Comparison of ENCODE assay signal across 8 cellular contexts in genomic region chr11:40293655-40294342, GRCh38.
A peak's percentile ranks its signal among the peaks of the same experiment; 100 is the strongest.
DNase-seq lines count a peak whose midpoint lies in the region; ATAC-seq and TF ChIP-seq lines count a peak whose summit lies in the region.

No MANE protein-coding gene starts in this region.

- no peaks in the 10 kb centered on the region for H3K9me3 Mint-ChIP-seq in activated CD8-positive, alpha-beta T cell treated with anti-CD3 and anti-CD28 coated beads, Interleukin-2, amount 10 ng/mL, durations not matched to agents 7 days and 5 days (ENCODE audit: insufficient read depth)
- peaks cover 0 to 14% (median 5%) of the 10 kb centered on the region in 7 donors for H3K9me3 Mint-ChIP-seq in naive B cell

- WGBS in upper lobe of left lung, 2 donors = 1 to 2% methylated on average over 25 to 27 of the region's 27 CpGs

- CTCF ChIA-PET in activated CD8-positive, alpha-beta T cell treated with anti-CD3 and anti-CD28 coated beads, Interleukin-2, amount 10 ng/mL, durations not matched to agents 7 days and 5 days (lab: Charles Lee) = interaction anchor here (0.6 to 1.7 kb wide), 5 partner anchors 10 to 939 kb away, joined by 3 to 6 read pairs (median 4); no protein-coding TSS in a partner anchor

- TF ChIP-seq CTCF in fibroblast of pulmonary artery (IDR thresholded peaks at IDR 0.05; ENCODE audit: low read length, missing control alignments) = peak; percentile 97
- TF ChIP-seq CTCF in upper lobe of left lung (IDR thresholded peaks at IDR 0.05) = peak; percentile 72 to 89 (median 82)

- H3K27ac ChIP-seq in upper lobe of left lung = peak overlapping the region; percentile 40 to 75 (median 58)

- H3K27ac Mint-ChIP-seq in activated CD8-positive, alpha-beta T cell treated with anti-CD3 and anti-CD28 coated beads, Interleukin-2, amount 10 ng/mL, durations not matched to agents 7 days and 5 days = no peak overlapping the region
- H3K27ac Mint-ChIP-seq in naive B cell = no peak overlapping the region

- H3K36me3 Mint-ChIP-seq in activated CD8-positive, alpha-beta T cell treated with anti-CD3 and anti-CD28 coated beads, Interleukin-2, amount 10 ng/mL, durations not matched to agents 7 days and 5 days (ENCODE audit: low read depth) = no peaks in the 10 kb centered on the region
- peaks cover 0 to 9% of the 10 kb centered on the region in 2 donors for H3K36me3 Mint-ChIP-seq in naive B cell

- no peaks in the 10 kb centered on the region for H3K36me3 ChIP-seq in upper lobe of left lung

- H3K9me3 ChIP-seq in upper lobe of left lung = no peaks in the 10 kb centered on the region

- H3K4me1 ChIP-seq in upper lobe of left lung = peaks cover 5 to 17% (median 11%) of the 10 kb centered on the region in 4 donors

- no peaks in the 10 kb centered on the region for H3K27me3 ChIP-seq in upper lobe of left lung

- H3K4me3 ChIP-seq in fibroblast of pulmonary artery (replicated peaks; ENCODE audit: low read depth, low read length) (peak overlapping the region; percentile 69), upper lobe of left lung (peak overlapping the region; percentile 40 to 69 (median 56))

- peak; percentile 45 for DNase-seq in CMK (ENCODE audit: low read depth)
- DNase-seq in NCI-H2227 (lab: John Stamatoyannopoulos, UW; ENCODE audit: unreplicated experiment) = peak; percentile 95
- peak; percentile 42 for DNase-seq in activated CD8-positive, alpha-beta T cell treated with anti-CD3 and anti-CD28 coated beads, Interleukin-2, amount 10 ng/mL, durations not matched to agents 7 days and 5 days
- peak; percentile 92 for DNase-seq in fibroblast of pulmonary artery (ENCODE audit: low read depth)
- DNase-seq in naive B cell = no peak
- DNase-seq in upper lobe of left lung = peak; percentile 54 to 84

- no peak for TF ChIP-seq POLR2A in upper lobe of left lung (IDR thresholded peaks at IDR 0.05)

- peaks cover 8% of the 10 kb centered on the region for H3K27me3 Mint-ChIP-seq in activated CD8-positive, alpha-beta T cell treated with anti-CD3 and anti-CD28 coated beads, Interleukin-2, amount 10 ng/mL, durations not matched to agents 7 days and 5 days (ENCODE audit: low read depth)
- H3K27me3 Mint-ChIP-seq in naive B cell = peaks cover 28 to 31% (median 29%) of the 10 kb centered on the region in 3 donors

- POLR2A ChIA-PET in activated CD8-positive, alpha-beta T cell treated with anti-CD3 and anti-CD28 coated beads, Interleukin-2, amount 10 ng/mL, durations not matched to agents 7 days and 5 days (lab: Charles Lee) = no interaction called here

- TF ChIP-seq EP300 in upper lobe of left lung (IDR thresholded peaks at IDR 0.05) = no peak

- H3K4me1 Mint-ChIP-seq in activated CD8-positive, alpha-beta T cell treated with anti-CD3 and anti-CD28 coated beads, Interleukin-2, amount 10 ng/mL, durations not matched to agents 7 days and 5 days (ENCODE audit: low read depth) = peaks cover 8% of the 10 kb centered on the region
- peaks cover 9 to 11% (median 10%) of the 10 kb centered on the region in 3 donors for H3K4me1 Mint-ChIP-seq in naive B cell

- ATAC-seq in GM18909 (IDR thresholded peaks at IDR 0.05; ENCODE audit: poor library complexity, unreplicated experiment) (peak; percentile 96), HG03103 (IDR thresholded peaks at IDR 0.05; ENCODE audit: low read depth, unreplicated experiment) (peak; percentile 91), naive B cell (ENCODE audit: low read depth in 2 of 2) (peak in 1 of 2 donors; percentile 11), upper lobe of left lung (ENCODE audit: low FRiP score in 2 of 2) (peak; percentile 92 to 96)
- ATAC-seq in activated CD8-positive, alpha-beta T cell treated with anti-CD3 and anti-CD28 coated beads, Interleukin-2, amount 10 ng/mL, durations not matched to agents 7 days and 5 days = peak; percentile 78

- H3K4me3 Mint-ChIP-seq in activated CD8-positive, alpha-beta T cell treated with anti-CD3 and anti-CD28 coated beads, Interleukin-2, amount 10 ng/mL, durations not matched to agents 7 days and 5 days = peak overlapping the region; percentile 55
- H3K4me3 Mint-ChIP-seq in naive B cell = peak overlapping the region in 7 of 8 donors; percentile 7 to 89 (median 71)
